In the genomic region with DNA sequence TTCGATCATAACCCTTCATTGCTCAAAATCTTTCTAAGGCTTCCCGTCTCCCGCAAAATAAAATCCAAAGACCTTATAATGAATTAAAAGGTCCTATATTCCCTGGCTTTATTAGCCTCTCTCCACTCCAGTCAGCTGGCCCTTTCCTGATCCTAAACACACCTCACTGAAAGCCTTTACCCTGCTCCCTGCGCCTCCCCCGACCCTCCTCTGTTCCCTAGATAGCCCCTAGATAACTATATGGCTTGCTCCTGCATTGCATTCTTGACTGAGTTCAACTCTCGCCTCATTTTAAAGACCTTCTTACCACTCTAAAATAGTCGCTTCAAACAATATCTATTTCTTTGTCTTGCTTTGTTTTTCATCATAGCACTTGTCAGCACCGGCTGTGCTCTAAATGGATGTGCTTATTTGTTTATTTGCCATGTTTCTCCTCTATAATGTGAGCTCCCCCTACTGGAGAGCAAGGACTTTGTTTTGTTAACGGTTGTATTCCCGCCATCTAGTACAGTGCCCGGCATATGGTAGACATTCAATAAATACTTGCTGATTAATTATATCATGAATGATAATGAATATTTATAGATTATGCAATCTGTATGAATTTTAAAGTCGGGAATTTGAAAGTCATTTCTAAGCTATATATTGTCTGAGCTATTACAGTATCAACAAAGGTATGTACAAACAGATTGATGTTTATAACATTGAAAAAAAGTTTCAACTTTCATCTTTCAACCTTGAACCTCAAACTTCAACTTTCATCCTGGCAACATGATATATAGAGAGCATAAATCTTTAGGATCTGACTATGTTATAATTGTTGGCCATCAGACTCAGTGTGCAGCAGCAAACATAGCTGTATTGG, we compare ENCODE assay signal across 9 cellular contexts. TPM values are rescaled to one million over a fixed set of nuclear protein-coding genes. Genes with fewer than 3 reads are reported as not detected.
DNase-seq lines count a peak whose midpoint lies in the region; ATAC-seq and TF ChIP-seq lines count a peak whose summit lies in the region.
"Had no signal": no experiment of that assay in that cellular context is flagged by ENCODE, and none has a peak within 500 bp of the region (broad histone marks: within the 10 kb centered on the region; RNA-seq: fewer than 3 reads in every experiment).

No MANE protein-coding gene starts in this region.

- H3K9ac ChIP-seq in MM.1S (ENCODE audit: low read length), result no peak overlapping the region

- H3K4me3 ChIP-seq in AG10803 (ENCODE audit: low read length) (no peak overlapping the region), MM.1S (ENCODE audit: low read length) (no peak overlapping the region), SJSA1 (no peak overlapping the region), esophagus muscularis mucosa (no peak overlapping the region)
- no peak overlapping the region for H3K4me3 ChIP-seq in naive thymus-derived CD4-positive, alpha-beta T cell (ENCODE audit: low read length)

- H3K36me3 ChIP-seq in MM.1S (replicated peaks; ENCODE audit: insufficient read depth, low read length), result no peaks in the 10 kb centered on the region
- H3K36me3 ChIP-seq in SJSA1, result no peaks in the 10 kb centered on the region
- no peaks in the 10 kb centered on the region for H3K36me3 ChIP-seq in esophagus muscularis mucosa
- no peaks in the 10 kb centered on the region for H3K36me3 ChIP-seq in naive thymus-derived CD4-positive, alpha-beta T cell (ENCODE audit: control insufficient read depth in 2 of 3, insufficient read depth in 3 of 3, low read length in 3 of 3)

- H3F3A ChIP-seq in MM.1S (ENCODE audit: insufficient read depth, low read length), result no peaks in the 10 kb centered on the region

- no peaks in the 10 kb centered on the region for H3K4me1 Mint-ChIP-seq in naive thymus-derived CD4-positive, alpha-beta T cell

- H3K27ac ChIP-seq in MM.1S (ENCODE audit: low read length), result no peak overlapping the region
- no peak overlapping the region for H3K27ac ChIP-seq in SJSA1
- H3K27ac ChIP-seq in esophagus muscularis mucosa (replicated peaks in 1 of 4), result peak overlapping the region in 1 of 4 donors; percentile 26
- no peak overlapping the region for H3K27ac ChIP-seq in naive thymus-derived CD4-positive, alpha-beta T cell (ENCODE audit: low read depth, low read length)

- ATAC-seq in HG02610 (IDR thresholded peaks at IDR 0.05; ENCODE audit: unreplicated experiment), result peak; percentile 78
- ATAC-seq in naive thymus-derived CD4-positive, alpha-beta T cell, result peak; percentile 75

- H3K79me2 ChIP-seq in MM.1S (ENCODE audit: low read length), result no peaks in the 10 kb centered on the region

- no peaks in the 10 kb centered on the region for H3K4me1 ChIP-seq in MM.1S (ENCODE audit: low read length)
- H3K4me1 ChIP-seq in SJSA1 (replicated peaks), result peaks cover 28% of the 10 kb centered on the region
- peaks cover 3 to 28% (median 26%) of the 10 kb centered on the region in 4 donors for H3K4me1 ChIP-seq in esophagus muscularis mucosa
- no peaks in the 10 kb centered on the region for H3K4me1 ChIP-seq in naive thymus-derived CD4-positive, alpha-beta T cell (ENCODE audit: control insufficient read depth in 2 of 2, insufficient read depth in 2 of 2, low read length in 2 of 2)

- H3K27ac Mint-ChIP-seq in naive thymus-derived CD4-positive, alpha-beta T cell, result no peak overlapping the region
- H3K27ac Mint-ChIP-seq: T-helper 1 cell treated with Interleukin-12 subunit alpha and Interleukin-12 subunit beta and Interleukin-4 antibody, amounts not matched to agents 30 μg/mL and 1 μg/mL, for 36 hours had no signal

- no peaks in the 10 kb centered on the region for H4K20me1 ChIP-seq in MM.1S (ENCODE audit: insufficient read depth, low read length)

- H3K27me3 Mint-ChIP-seq in naive thymus-derived CD4-positive, alpha-beta T cell, result peaks cover 3 to 17% (median 12%) of the 10 kb centered on the region in 5 donors

- H3K36me3 Mint-ChIP-seq in naive thymus-derived CD4-positive, alpha-beta T cell, result no peaks in the 10 kb centered on the region

- CTCF ChIA-PET in naive thymus-derived CD4-positive, alpha-beta T cell (lab: Charles Lee), result interaction anchor here (0.6 to 1.9 kb wide), 4 partner anchors 25 to 486 kb away, joined by 3 to 9 read pairs (median 4); no protein-coding TSS in a partner anchor

- no peak overlapping the region for H3K4me3 Mint-ChIP-seq in naive thymus-derived CD4-positive, alpha-beta T cell
- H3K4me3 Mint-ChIP-seq: T-helper 1 cell treated with Interleukin-12 subunit alpha and Interleukin-12 subunit beta and Interleukin-4 antibody, amounts not matched to agents 30 μg/mL and 1 μg/mL, for 36 hours had no signal

- intact Hi-C loops in esophagus muscularis mucosa (cut with DNase I), result loop anchor here (2.0 to 10.0 kb wide), 2 partner anchors 129 to 311 kb away; no protein-coding TSS in a partner anchor
- intact Hi-C loops in naive thymus-derived CD4-positive, alpha-beta T cell (cut with micrococcal nuclease), result loop anchor here (1.0 to 5.0 kb wide), 4 partner anchors 311 to 692 kb away; no protein-coding TSS in a partner anchor

- H3K9me2 ChIP-seq in MM.1S (replicated peaks; ENCODE audit: insufficient read depth, low read length), result no peaks in the 10 kb centered on the region

- TF ChIP-seq CTCF in AG10803 (conservative IDR thresholded peaks at IDR 0.05; ENCODE audit: low read length) (peak; percentile 86), GM12874 (IDR thresholded peaks at IDR 0.05; ENCODE audit: insufficient read depth, low read depth, low read length) (peak; percentile 55; the same call in 1 of the 2 replicates), MM.1S (IDR thresholded peaks at IDR 0.05; ENCODE audit: low read length) (peak; percentile 82), esophagus muscularis mucosa (IDR thresholded peaks at IDR 0.05) (peak; percentile 58 to 77 (median 63))

- POLR2A ChIA-PET in naive thymus-derived CD4-positive, alpha-beta T cell (lab: Charles Lee), result no interaction called here

- no peaks in the 10 kb centered on the region for H3K9me3 Mint-ChIP-seq in naive thymus-derived CD4-positive, alpha-beta T cell
- H3K9me3 Mint-ChIP-seq: T-helper 1 cell treated with Interleukin-12 subunit alpha and Interleukin-12 subunit beta and Interleukin-4 antibody, amounts not matched to agents 30 μg/mL and 1 μg/mL, for 36 hours had no signal

- H2AFZ ChIP-seq in MM.1S (ENCODE audit: low read length), result peak overlapping the region; percentile 50

- DNase-seq in AG10803 (ENCODE audit: low read depth) (peak; percentile 90), MM.1S (peak; percentile 66), SJSA1 (ENCODE audit: low read depth in 1 of 2, low spot score in 2 of 2) (peak; percentile 51 to 67), esophagus muscularis mucosa (ENCODE audit: extremely low spot score) (no peak)
- DNase-seq in naive thymus-derived CD4-positive, alpha-beta T cell, result peak in 5 of 9 donors; percentile 26 to 48 (median 30)
- no peak for DNase-seq in stimulated activated CD4-positive, alpha-beta T cell treated with anti-CD3 and anti-CD28 coated beads, Interleukin-1b, Interleukin-23, amount 100 ng/mL, for 48 hours

- no peaks in the 10 kb centered on the region for H3K27me3 ChIP-seq in MM.1S (replicated peaks; ENCODE audit: insufficient read depth, low read length)
- H3K27me3 ChIP-seq in SJSA1 (replicated peaks), result no peaks in the 10 kb centered on the region
- no peaks in the 10 kb centered on the region for H3K27me3 ChIP-seq in esophagus muscularis mucosa
- peaks cover 0 to 11% of the 10 kb centered on the region in 2 donors for H3K27me3 ChIP-seq in naive thymus-derived CD4-positive, alpha-beta T cell (ENCODE audit: control insufficient read depth in 2 of 2, insufficient read depth in 2 of 2, low read length in 2 of 2)

- H3K9me3 ChIP-seq in MM.1S (replicated peaks; ENCODE audit: insufficient read depth, low read length) (no peaks in the 10 kb centered on the region), SJSA1 (replicated peaks) (no peaks in the 10 kb centered on the region), esophagus muscularis mucosa (no peaks in the 10 kb centered on the region)
- H3K9me3 ChIP-seq in naive thymus-derived CD4-positive, alpha-beta T cell (ENCODE audit: control insufficient read depth in 2 of 3, low read length in 3 of 3), result no peaks in the 10 kb centered on the region

- H3K4me2 ChIP-seq in MM.1S (ENCODE audit: low read depth, low read length), result no peak overlapping the region

- 34% methylated on average over 12 of the region's 12 CpGs for WGBS in esophagus muscularis mucosa

- no peak for TF ChIP-seq POLR2A in esophagus muscularis mucosa (IDR thresholded peaks at IDR 0.05; ENCODE audit: low read depth)

- no peak for TF ChIP-seq EP300 in esophagus muscularis mucosa (IDR thresholded peaks at IDR 0.05)

RNA-seq across cellular contexts. Expression of a gene that starts 32.4 kb away (rescaled TPM):
- 0.31 and 1.1 TPM in 2 replicates for total RNA-seq in SJSA1 (2014; rRNA removed; shearing (Covaris generic))
- 10 to 100 TPM; 17.0 to 32.3 (median 28.7) TPM for total RNA-seq in esophagus muscularis mucosa
- total RNA-seq in naive thymus-derived CD4-positive, alpha-beta T cell, result not detected
- polyA plus RNA-seq in naive thymus-derived CD4-positive, alpha-beta T cell, result not detected

Comparison
In these comparisons a context has a peak if more than half of its experiments do, and no peak if none do; other contexts are left out.
1. DNase-seq: peak in AG10803 (single experiment), MM.1S (single experiment), SJSA1 (2 of 2) and naive thymus-derived CD4-positive, alpha-beta T cell (5 of 9); none in esophagus muscularis mucosa (single experiment) and stimulated activated CD4-positive, alpha-beta T cell treated with anti-CD3 and anti-CD28 coated beads, Interleukin-1b, Interleukin-23, amount 100 ng/mL, for 48 hours (single experiment).
2. Peak in every context shown above with its lines, with median percentiles within 50 percentile points of each other: CTCF ChIP-seq.